ENCODE assay signal across 1 cellular context in the genomic region with DNA sequence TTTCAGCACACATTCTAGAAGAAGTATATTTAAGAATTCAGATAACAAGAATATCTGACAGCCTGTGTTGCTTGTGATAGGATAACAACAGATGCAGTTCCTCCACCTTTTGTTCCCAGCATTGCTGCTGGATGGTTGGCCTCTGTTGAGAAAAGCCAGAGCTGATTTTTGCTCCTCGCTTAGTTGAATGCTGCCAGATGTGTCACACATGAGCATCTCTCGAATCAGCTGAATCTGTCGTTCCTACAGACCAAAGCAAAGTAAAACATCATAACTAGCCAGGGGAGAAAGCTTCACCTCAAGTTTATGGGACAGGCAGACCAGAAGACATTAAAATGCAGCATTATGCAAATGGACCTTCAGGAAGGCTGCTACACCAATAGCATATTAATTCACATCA.
TF ChIP-seq lines count a peak whose summit lies in the region.

No MANE protein-coding gene starts in this region.

TF ChIP-seq in K562, 482 proteins besides CTCF, POLR2A, EP300 and RAD21:
- TF ChIP-seq ZC3H4 (CRISPR knock-in tag; IDR thresholded peaks at IDR 0.05; ENCODE audit: borderline replicate concordance), result no peak
- TF ChIP-seq, protein P1, sequence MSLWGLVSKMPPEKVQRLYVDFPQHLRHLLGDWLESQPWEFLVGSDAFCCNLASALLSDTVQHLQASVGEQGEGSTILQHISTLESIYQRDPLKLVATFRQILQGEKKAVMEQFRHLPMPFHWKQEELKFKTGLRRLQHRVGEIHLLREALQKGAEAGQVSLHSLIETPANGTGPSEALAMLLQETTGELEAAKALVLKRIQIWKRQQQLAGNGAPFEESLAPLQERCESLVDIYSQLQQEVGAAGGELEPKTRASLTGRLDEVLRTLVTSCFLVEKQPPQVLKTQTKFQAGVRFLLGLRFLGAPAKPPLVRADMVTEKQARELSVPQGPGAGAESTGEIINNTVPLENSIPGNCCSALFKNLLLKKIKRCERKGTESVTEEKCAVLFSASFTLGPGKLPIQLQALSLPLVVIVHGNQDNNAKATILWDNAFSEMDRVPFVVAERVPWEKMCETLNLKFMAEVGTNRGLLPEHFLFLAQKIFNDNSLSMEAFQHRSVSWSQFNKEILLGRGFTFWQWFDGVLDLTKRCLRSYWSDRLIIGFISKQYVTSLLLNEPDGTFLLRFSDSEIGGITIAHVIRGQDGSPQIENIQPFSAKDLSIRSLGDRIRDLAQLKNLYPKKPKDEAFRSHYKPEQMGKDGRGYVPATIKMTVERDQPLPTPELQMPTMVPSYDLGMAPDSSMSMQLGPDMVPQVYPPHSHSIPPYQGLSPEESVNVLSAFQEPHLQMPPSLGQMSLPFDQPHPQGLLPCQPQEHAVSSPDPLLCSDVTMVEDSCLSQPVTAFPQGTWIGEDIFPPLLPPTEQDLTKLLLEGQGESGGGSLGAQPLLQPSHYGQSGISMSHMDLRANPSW (CRISPR knock-in tag; IDR thresholded peaks at IDR 0.05), result no peak
- TF ChIP-seq, protein P2, sequence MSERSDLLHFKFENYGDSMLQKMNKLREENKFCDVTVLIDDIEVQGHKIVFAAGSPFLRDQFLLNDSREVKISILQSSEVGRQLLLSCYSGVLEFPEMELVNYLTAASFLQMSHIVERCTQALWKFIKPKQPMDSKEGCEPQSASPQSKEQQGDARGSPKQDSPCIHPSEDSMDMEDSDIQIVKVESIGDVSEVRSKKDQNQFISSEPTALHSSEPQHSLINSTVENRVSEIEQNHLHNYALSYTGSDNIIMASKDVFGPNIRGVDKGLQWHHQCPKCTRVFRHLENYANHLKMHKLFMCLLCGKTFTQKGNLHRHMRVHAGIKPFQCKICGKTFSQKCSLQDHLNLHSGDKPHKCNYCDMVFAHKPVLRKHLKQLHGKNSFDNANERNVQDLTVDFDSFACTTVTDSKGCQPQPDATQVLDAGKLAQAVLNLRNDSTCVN (CRISPR knock-in tag; IDR thresholded peaks at IDR 0.05), result no peak
- no peak for TF ChIP-seq KLF6 (CRISPR knock-in tag; IDR thresholded peaks at IDR 0.05; ENCODE audit: borderline replicate concordance)
- TF ChIP-seq ZZZ3 (IDR thresholded peaks at IDR 0.05), result no peak
- TF ChIP-seq NFIC (IDR thresholded peaks at IDR 0.05), result no peak
- no peak for TF ChIP-seq SMC3 (conservative IDR thresholded peaks at IDR 0.05; ENCODE audit: insufficient read depth, low read depth, low read length)
- TF ChIP-seq, protein P3, sequence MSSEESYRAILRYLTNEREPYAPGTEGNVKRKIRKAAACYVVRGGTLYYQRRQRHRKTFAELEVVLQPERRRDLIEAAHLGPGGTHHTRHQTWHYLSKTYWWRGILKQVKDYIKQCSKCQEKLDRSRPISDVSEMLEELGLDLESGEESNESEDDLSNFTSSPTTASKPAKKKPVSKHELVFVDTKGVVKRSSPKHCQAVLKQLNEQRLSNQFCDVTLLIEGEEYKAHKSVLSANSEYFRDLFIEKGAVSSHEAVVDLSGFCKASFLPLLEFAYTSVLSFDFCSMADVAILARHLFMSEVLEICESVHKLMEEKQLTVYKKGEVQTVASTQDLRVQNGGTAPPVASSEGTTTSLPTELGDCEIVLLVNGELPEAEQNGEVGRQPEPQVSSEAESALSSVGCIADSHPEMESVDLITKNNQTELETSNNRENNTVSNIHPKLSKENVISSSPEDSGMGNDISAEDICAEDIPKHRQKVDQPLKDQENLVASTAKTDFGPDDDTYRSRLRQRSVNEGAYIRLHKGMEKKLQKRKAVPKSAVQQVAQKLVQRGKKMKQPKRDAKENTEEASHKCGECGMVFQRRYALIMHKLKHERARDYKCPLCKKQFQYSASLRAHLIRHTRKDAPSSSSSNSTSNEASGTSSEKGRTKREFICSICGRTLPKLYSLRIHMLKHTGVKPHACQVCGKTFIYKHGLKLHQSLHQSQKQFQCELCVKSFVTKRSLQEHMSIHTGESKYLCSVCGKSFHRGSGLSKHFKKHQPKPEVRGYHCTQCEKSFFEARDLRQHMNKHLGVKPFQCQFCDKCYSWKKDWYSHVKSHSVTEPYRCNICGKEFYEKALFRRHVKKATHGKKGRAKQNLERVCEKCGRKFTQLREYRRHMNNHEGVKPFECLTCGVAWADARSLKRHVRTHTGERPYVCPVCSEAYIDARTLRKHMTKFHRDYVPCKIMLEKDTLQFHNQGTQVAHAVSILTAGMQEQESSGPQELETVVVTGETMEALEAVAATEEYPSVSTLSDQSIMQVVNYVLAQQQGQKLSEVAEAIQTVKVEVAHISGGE (CRISPR knock-in tag; IDR thresholded peaks at IDR 0.05), result no peak
- TF ChIP-seq ZNF780A (CRISPR knock-in tag; IDR thresholded peaks at IDR 0.05), result no peak
- TF ChIP-seq ZNF584 (CRISPR knock-in tag; IDR thresholded peaks at IDR 0.05; ENCODE audit: low read depth), result no peak
- no peak for TF ChIP-seq CBX8 (IDR thresholded peaks at IDR 0.05; ENCODE audit: borderline replicate concordance, extremely low read depth, low read depth, low read length, poor library complexity, severe bottlenecking)
- no peak for TF ChIP-seq ELF2 (CRISPR knock-in tag; IDR thresholded peaks at IDR 0.05)
- TF ChIP-seq ZNF695 (CRISPR knock-in tag; IDR thresholded peaks at IDR 0.05), result no peak
- no peak for TF ChIP-seq ZFP1 (CRISPR knock-in tag; IDR thresholded peaks at IDR 0.05)
- no peak for TF ChIP-seq ZNF431 (CRISPR knock-in tag; IDR thresholded peaks at IDR 0.05)
- no peak for TF ChIP-seq STAT5B (CRISPR knock-in tag; IDR thresholded peaks at IDR 0.05)
- no peak for TF ChIP-seq POU5F1 (IDR thresholded peaks at IDR 0.05; ENCODE audit: borderline replicate concordance, low read depth, low read length, partially characterized antibody)
TF ChIP-seq in K562: peak in this region for 0.
